In the genomic region with DNA sequence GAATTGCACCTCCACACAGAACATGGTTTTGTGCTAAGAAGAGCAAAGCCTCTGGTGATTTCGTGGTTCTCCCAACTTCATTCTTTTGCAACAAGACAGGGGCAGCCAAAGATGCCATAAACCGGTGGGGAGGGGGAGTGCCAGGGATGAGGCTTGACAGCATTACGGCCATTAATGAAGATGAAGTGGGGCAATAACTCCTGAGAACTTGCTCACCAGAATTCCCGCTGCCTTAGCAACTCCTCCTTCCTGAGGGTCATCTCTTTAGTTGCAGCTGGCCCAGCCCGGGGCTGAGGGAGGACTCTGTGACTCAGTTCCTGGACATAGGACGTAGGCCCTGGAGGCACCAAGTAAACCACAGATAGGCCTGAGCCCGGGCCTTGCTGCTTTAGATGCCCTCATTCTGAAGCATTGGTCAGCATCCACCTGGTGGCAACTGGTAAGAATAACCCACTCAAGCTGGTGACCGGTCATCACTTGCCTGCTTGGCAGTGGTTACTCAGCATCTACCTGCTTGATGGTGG, we compare ENCODE assay signal across 18 cellular contexts.
DNase-seq lines count a peak whose midpoint lies in the region; ATAC-seq, FAIRE-seq and TF ChIP-seq lines count a peak whose summit lies in the region.
"Had no signal": no experiment of that assay in that cellular context is flagged by ENCODE, and none has a peak within 500 bp of the region (broad histone marks: within the 10 kb centered on the region; RNA-seq: fewer than 3 reads in every experiment).

No MANE protein-coding gene starts in this region.

- H3K79me2 ChIP-seq in K562 (ENCODE audit: control insufficient read depth, insufficient read depth, low read length), result no peaks in the 10 kb centered on the region

- no peaks in the 10 kb centered on the region for H3K36me3 Mint-ChIP-seq in nephron progenitor cell (ENCODE audit: low read depth)
- H3K36me3 Mint-ChIP-seq in WTC11, result no peaks in the 10 kb centered on the region
- H3K36me3 Mint-ChIP-seq: CD4-positive, alpha-beta memory T cell; IgD-negative memory B cell had no signal

- no TSS peak for BruUV-seq in K562 (replicated peaks; lab: Mats Ljungman, UMichigan)

- WGBS in K562 (ENCODE audit: insufficient coverage, low coverage, missing lambda C conversion rate), result 81% methylated on average over 8 of the region's 8 CpGs

- in situ Hi-C loops in K562 (cut with MboI), result no loop called here

- FAIRE-seq in K562 (lab: Jason Lieb, UNC), result no peak
- FAIRE-seq: A549, D721Med, GM12878, GM18507 had no signal

- H3K4me2 ChIP-seq in K562 (ENCODE audit: insufficient read depth, low read length), result no peak overlapping the region
- H3K4me2 ChIP-seq: A549, GM23338 had no signal

- no peaks in the 10 kb centered on the region for H3K9me1 ChIP-seq in K562 (ENCODE audit: control insufficient read depth, insufficient read depth, low read length)

- H3K4me3 ChIP-seq in K562 (no peak overlapping the region), dorsolateral prefrontal cortex (no peak overlapping the region)
- H3K4me3 ChIP-seq: A549, GM12878, GM23338 had no signal

- H4K20me1 ChIP-seq in K562 (replicated peaks; ENCODE audit: control insufficient read depth, insufficient read depth, low read length), result no peaks in the 10 kb centered on the region

- DNase-seq in HT-29 (ENCODE audit: low spot score) (peak; percentile 19), K562 (ENCODE audit: extremely low read depth in 1 of 4, low spot score in 3 of 4) (no peak), nephron progenitor cell (peak; percentile 57), dorsolateral prefrontal cortex (no peak), WTC11 (ENCODE audit: low spot score) (no peak)
- no peak for DNase-seq in stimulated activated CD4-positive, alpha-beta T cell treated with anti-CD3 and anti-CD28 coated beads, Interleukin-1b, Interleukin-23, amount 100 ng/mL, for 48 hours
- DNase-seq: BE2C; CD4-positive, alpha-beta memory T cell; COR-L47; DMS153; H7 had no signal

- POLR2A ChIA-PET in K562 (lab: Yijun Ruan, JAX), result interaction anchor here (0.7 to 0.8 kb wide), 2 partner anchors 12 to 19 kb away, joined by 3 to 6 read pairs; no protein-coding TSS in a partner anchor
- POLR2A ChIA-PET in WTC11 (lab: Charles Lee), result interaction anchor here (0.6 kb wide), 1 partner anchor 27 kb away, joined by 3 read pairs; no protein-coding TSS in a partner anchor

- no peak for ATAC-seq in K562
- ATAC-seq in WTC11, result no peak
- ATAC-seq: A549, GM12878, GM23338 had no signal

- intact Hi-C loops in K562 (cut with micrococcal nuclease), result no loop called here
- intact Hi-C loops in dorsolateral prefrontal cortex (cut with DNase I), result no loop called here

- H3K4me3 Mint-ChIP-seq in nephron progenitor cell (no peak overlapping the region), WTC11 (no peak overlapping the region)
- H3K4me3 Mint-ChIP-seq: CD4-positive, alpha-beta memory T cell; GM23338; IgD-negative memory B cell had no signal

- peaks cover 4% of the 10 kb centered on the region for H3K9me3 Mint-ChIP-seq in nephron progenitor cell
- no peaks in the 10 kb centered on the region for H3K9me3 Mint-ChIP-seq in WTC11
- H3K9me3 Mint-ChIP-seq: CD4-positive, alpha-beta memory T cell; GM23338; IgD-negative memory B cell had no signal

- H3K27me3 Mint-ChIP-seq in nephron progenitor cell (ENCODE audit: low read depth, poor library complexity) (peaks cover 49% of the 10 kb centered on the region), WTC11 (ENCODE audit: low read depth) (no peaks in the 10 kb centered on the region; the same call in 1 of the 2 replicates)

- no peak for TF ChIP-seq EP300 in K562 (IDR thresholded peaks at IDR 0.05; ENCODE audit: low read length)

- TF ChIP-seq CTCF in K562 (IDR thresholded peaks at IDR 0.05 in 2 of 3, conservative IDR thresholded peaks at IDR 0.05 in 1 of 3; ENCODE audit: insufficient read depth in 2 of 3, low read depth in 1 of 3, low read length in 3 of 3) (no peak), nephron progenitor cell (IDR thresholded peaks at IDR 0.05) (no peak), dorsolateral prefrontal cortex (IDR thresholded peaks at IDR 0.05 in 54 of 56, conservative IDR thresholded peaks at IDR 0.05 in 2 of 56; ENCODE audit: low read depth in 1 of 56, partially characterized antibody in 56 of 56) (no peak), WTC11 (IDR thresholded peaks at IDR 0.05) (no peak)

- H3K4me1 ChIP-seq in K562 (replicated peaks in 1 of 2; ENCODE audit: control insufficient read depth in 2 of 2, insufficient read depth in 2 of 2, low read length in 2 of 2), result peaks cover 29 to 41% of the 10 kb centered on the region in 2 experiments
- H3K4me1 ChIP-seq: A549 had no signal

- no peak overlapping the region for H3K27ac ChIP-seq in K562 (ENCODE audit: extremely low read depth, low read depth, low read length)
- no peak overlapping the region for H3K27ac ChIP-seq in dorsolateral prefrontal cortex
- H3K27ac ChIP-seq: A549, C4-2B had no signal

- H3K36me3 ChIP-seq in K562 (ENCODE audit: control insufficient read depth, insufficient read depth, low read length), result no peaks in the 10 kb centered on the region
- H3K36me3 ChIP-seq: BE2C had no signal

- no peak for TF ChIP-seq POLR2A in K562 (conservative IDR thresholded peaks at IDR 0.05)

- H2AFZ ChIP-seq in K562 (ENCODE audit: low read depth, low read length), result peak overlapping the region; percentile 84; the same call in 1 of the 2 replicates
- H2AFZ ChIP-seq: GM23338 had no signal

- H3K27ac Mint-ChIP-seq in nephron progenitor cell, result no peak overlapping the region
- H3K27ac Mint-ChIP-seq in WTC11, result no peak overlapping the region
- H3K27ac Mint-ChIP-seq: CD4-positive, alpha-beta memory T cell; GM23338 had no signal

- no peak for TF ChIP-seq RAD21 in K562 (CRISPR knock-in tag; conservative IDR thresholded peaks at IDR 0.05 in 1 of 2, IDR thresholded peaks at IDR 0.05 in 1 of 2)

- CTCF ChIA-PET in K562 (lab: Yijun Ruan, JAX; ENCODE audit: low intra/inter-chr PET ratio) (no interaction called here), WTC11 (lab: Charles Lee) (no interaction called here)

- H3K9ac ChIP-seq in K562 (ENCODE audit: insufficient read depth in 1 of 2, low read depth in 2 of 2, low read length in 2 of 2), result no peak overlapping the region

- H3K4me1 Mint-ChIP-seq in nephron progenitor cell (peaks cover 33% of the 10 kb centered on the region), WTC11 (peaks cover 8% of the 10 kb centered on the region; the same call in 1 of the 2 replicates)

- H3K27me3 ChIP-seq in K562 (ENCODE audit: control insufficient read depth in 2 of 2, insufficient read depth in 2 of 2, low read length in 2 of 2), result no peaks in the 10 kb centered on the region
- peaks cover 0 to 18% (median 0%) of the 10 kb centered on the region in 45 donors for H3K27me3 ChIP-seq in dorsolateral prefrontal cortex
- H3K27me3 ChIP-seq: BE2C had no signal

- no peaks in the 10 kb centered on the region for H3K9me3 ChIP-seq in K562 (replicated peaks; ENCODE audit: control insufficient read depth, insufficient read depth, low read depth, low read length)
- H3K9me3 ChIP-seq: A549, BE2C had no signal

TF ChIP-seq in K562, 482 proteins besides CTCF, POLR2A, EP300 and RAD21 (continues in another document):
- no peak for TF ChIP-seq JUND (IDR thresholded peaks at IDR 0.05; ENCODE audit: borderline replicate concordance, low read depth, low read length)
- TF ChIP-seq JUND (tag; IDR thresholded peaks at IDR 0.05; ENCODE audit: borderline replicate concordance, low read depth, low read length), result no peak
- TF ChIP-seq, protein P1, sequence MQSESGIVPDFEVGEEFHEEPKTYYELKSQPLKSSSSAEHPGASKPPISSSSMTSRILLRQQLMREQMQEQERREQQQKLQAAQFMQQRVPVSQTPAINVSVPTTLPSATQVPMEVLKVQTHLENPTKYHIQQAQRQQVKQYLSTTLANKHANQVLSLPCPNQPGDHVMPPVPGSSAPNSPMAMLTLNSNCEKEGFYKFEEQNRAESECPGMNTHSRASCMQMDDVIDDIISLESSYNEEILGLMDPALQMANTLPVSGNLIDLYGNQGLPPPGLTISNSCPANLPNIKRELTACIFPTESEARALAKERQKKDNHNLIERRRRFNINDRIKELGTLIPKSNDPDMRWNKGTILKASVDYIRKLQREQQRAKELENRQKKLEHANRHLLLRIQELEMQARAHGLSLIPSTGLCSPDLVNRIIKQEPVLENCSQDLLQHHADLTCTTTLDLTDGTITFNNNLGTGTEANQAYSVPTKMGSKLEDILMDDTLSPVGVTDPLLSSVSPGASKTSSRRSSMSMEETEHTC (IDR thresholded peaks at IDR 0.05), result no peak
- no peak for TF ChIP-seq SP2 (IDR thresholded peaks at IDR 0.05; ENCODE audit: extremely low read depth, low read depth, low read length, poor library complexity, severe bottlenecking)
- TF ChIP-seq ELF1 (tag; IDR thresholded peaks at IDR 0.05), result no peak
- TF ChIP-seq SUPT5H (IDR thresholded peaks at IDR 0.05), result no peak
- no peak for TF ChIP-seq ZNF79 (CRISPR knock-in tag; IDR thresholded peaks at IDR 0.05; ENCODE audit: low read depth)

TF ChIP-seq in WTC11, 78 proteins besides CTCF, POLR2A, EP300 and RAD21 (continues in another document):
- TF ChIP-seq ATF1 (CRISPR knock-in tag; IDR thresholded peaks at IDR 0.05) (no peak), CREM (CRISPR knock-in tag; IDR thresholded peaks at IDR 0.05) (no peak), ZNF671 (CRISPR knock-in tag; IDR thresholded peaks at IDR 0.05) (no peak), FOXP1 (CRISPR knock-in tag; IDR thresholded peaks at IDR 0.05; ENCODE audit: borderline replicate concordance) (no peak), SP1 (CRISPR knock-in tag; conservative IDR thresholded peaks at IDR 0.05) (no peak), NR2C2 (CRISPR knock-in tag; IDR thresholded peaks at IDR 0.05) (no peak), HMGA2 (CRISPR knock-in tag; IDR thresholded peaks at IDR 0.05) (no peak)
- TF ChIP-seq, protein P2, sequence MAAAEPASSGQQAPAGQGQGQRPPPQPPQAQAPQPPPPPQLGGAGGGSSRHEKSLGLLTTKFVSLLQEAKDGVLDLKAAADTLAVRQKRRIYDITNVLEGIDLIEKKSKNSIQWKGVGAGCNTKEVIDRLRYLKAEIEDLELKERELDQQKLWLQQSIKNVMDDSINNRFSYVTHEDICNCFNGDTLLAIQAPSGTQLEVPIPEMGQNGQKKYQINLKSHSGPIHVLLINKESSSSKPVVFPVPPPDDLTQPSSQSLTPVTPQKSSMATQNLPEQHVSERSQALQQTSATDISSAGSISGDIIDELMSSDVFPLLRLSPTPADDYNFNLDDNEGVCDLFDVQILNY (CRISPR knock-in tag; IDR thresholded peaks at IDR 0.05), result no peak
- TF ChIP-seq, protein P3, sequence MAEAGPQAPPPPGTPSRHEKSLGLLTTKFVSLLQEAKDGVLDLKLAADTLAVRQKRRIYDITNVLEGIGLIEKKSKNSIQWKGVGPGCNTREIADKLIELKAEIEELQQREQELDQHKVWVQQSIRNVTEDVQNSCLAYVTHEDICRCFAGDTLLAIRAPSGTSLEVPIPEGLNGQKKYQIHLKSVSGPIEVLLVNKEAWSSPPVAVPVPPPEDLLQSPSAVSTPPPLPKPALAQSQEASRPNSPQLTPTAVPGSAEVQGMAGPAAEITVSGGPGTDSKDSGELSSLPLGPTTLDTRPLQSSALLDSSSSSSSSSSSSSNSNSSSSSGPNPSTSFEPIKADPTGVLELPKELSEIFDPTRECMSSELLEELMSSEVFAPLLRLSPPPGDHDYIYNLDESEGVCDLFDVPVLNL (CRISPR knock-in tag; IDR thresholded peaks at IDR 0.05; ENCODE audit: borderline replicate concordance, low read depth), result no peak

Comparison
In these comparisons a context has a peak if more than half of its experiments do, and no peak if none do; other contexts are left out.
1. DNase-seq: peak in HT-29 (single experiment) and nephron progenitor cell (single experiment); none in K562 (0 of 4), dorsolateral prefrontal cortex (0 of 10), stimulated activated CD4-positive, alpha-beta T cell treated with anti-CD3 and anti-CD28 coated beads, Interleukin-1b, Interleukin-23, amount 100 ng/mL, for 48 hours (single experiment) and WTC11 (single experiment).